ENCODE assay signal across 23 cellular contexts in the genomic region with DNA sequence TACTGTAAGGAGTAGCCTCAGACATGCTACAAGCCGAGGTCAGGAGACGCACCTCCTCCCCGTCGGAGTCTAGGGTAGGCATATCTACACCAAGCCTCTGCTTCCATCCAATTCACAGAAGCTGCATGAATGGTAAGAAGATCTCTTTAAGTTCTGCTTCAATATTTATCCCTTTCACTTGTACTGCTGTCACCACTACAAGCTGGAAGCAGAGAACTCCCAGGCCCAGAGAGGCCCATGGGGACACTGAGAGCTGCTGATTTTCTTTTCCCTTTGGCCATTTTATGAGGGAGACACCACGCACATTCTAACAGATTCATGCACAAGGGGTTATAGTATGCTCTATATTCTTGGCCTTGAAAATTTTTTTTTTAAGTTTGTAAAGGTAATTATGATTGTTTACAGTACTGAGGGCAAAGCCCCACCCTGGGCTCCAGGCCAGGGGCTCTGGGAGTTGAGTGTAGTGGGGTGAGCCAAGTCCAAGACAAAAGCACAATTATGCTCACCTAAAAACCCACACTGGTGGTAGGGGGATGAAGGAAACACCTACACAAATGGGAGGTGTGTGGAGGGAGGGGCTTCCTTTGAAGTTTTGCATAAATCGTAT.
DNase-seq lines count a peak whose midpoint lies in the region; ATAC-seq, FAIRE-seq and TF ChIP-seq lines count a peak whose summit lies in the region.
"Had no signal": no experiment of that assay in that cellular context is flagged by ENCODE, and none has a peak within 500 bp of the region (broad histone marks: within the 10 kb centered on the region; RNA-seq: fewer than 3 reads in every experiment).

No MANE protein-coding gene starts in this region.

- intact Hi-C loops in Right ventricle myocardium superior (cut with DNase I), result no loop called here

- H3K9ac ChIP-seq in H1 (replicated peaks in 1 of 4; ENCODE audit: extremely low read depth in 1 of 4, low read depth in 3 of 4, low read length in 3 of 4), result no peak overlapping the region

- H3K9me3 ChIP-seq in right atrium auricular region (no peaks in the 10 kb centered on the region), H1 (ENCODE audit: insufficient read depth in 2 of 2, low read depth in 1 of 2, low read length in 1 of 2) (no peaks in the 10 kb centered on the region), suprapubic skin (no peaks in the 10 kb centered on the region)
- H3K9me3 ChIP-seq: ovary had no signal

- H2AFZ ChIP-seq in H1 (ENCODE audit: low read length), result 0 out of 2 replicates have a peak overlapping the region, but pooled peaks have one; percentile 39
- H2AFZ ChIP-seq: PC-9 had no signal

- H2BK120ac ChIP-seq in H1 (replicated peaks; ENCODE audit: low read depth, low read length), result peak overlapping the region; percentile 89

- DNase-seq in Right ventricle myocardium superior (no peak), right atrium auricular region (ENCODE audit: low spot score) (no peak), NCI-H146 (lab: John Stamatoyannopoulos, UW) (peak; percentile 40), H1 (ENCODE audit: low read depth in 1 of 2, low spot score in 2 of 2) (peak in 1 of 2 experiments; percentile 24), suprapubic skin (ENCODE audit: low spot score in 2 of 2) (no peak), SIG-M5 (lab: John Stamatoyannopoulos, UW) (no peak), ecto neural progenitor cell (ENCODE audit: low spot score) (no peak)
- DNase-seq in stimulated activated CD4-positive, alpha-beta T cell treated with anti-CD3 and anti-CD28 coated beads, Interleukin-4, amount 100 ng/mL, for 1 hour, result no peak
- DNase-seq: ACHN; activated CD4-positive, alpha-beta T cell treated with anti-CD3 and anti-CD28 coated beads, Interleukin-2, amount 50 U/mL, for 1 hour; brain microvascular endothelial cell; DMS 273 treated with DMSO at 0.1 percent for 48 hours; foreskin keratinocyte; hippocampal formation; Kasumi-1; mammary epithelial cell; naive thymus-derived CD8-positive, alpha-beta T cell; NCI-H2171; NCI-H526; ovary; PC-9; T-helper 17 cell had no signal

- peak; percentile 61 for ATAC-seq in Right ventricle myocardium superior (ENCODE audit: poor library complexity)
- ATAC-seq: naive thymus-derived CD8-positive, alpha-beta T cell; T-helper 17 cell had no signal

- H3K23ac ChIP-seq in H1 (ENCODE audit: insufficient read length), result no peak overlapping the region

- H3K36me3 ChIP-seq in right atrium auricular region, result no peaks in the 10 kb centered on the region
- H3K36me3 ChIP-seq in H1 (ENCODE audit: control insufficient read depth in 2 of 4, insufficient read depth in 4 of 4, low read length in 3 of 4), result no peaks in the 10 kb centered on the region
- no peaks in the 10 kb centered on the region for H3K36me3 ChIP-seq in suprapubic skin
- H3K36me3 ChIP-seq: brain microvascular endothelial cell, ovary had no signal

- H4K8ac ChIP-seq in H1 (ENCODE audit: extremely low read depth, insufficient read depth, low read length), result no peak overlapping the region

- no peak for TF ChIP-seq CTCF in right atrium auricular region (IDR thresholded peaks at IDR 0.05)
- no peak for TF ChIP-seq CTCF in H1 (IDR thresholded peaks at IDR 0.05; ENCODE audit: control extremely low read depth in 1 of 3, insufficient read depth in 1 of 3, low read depth in 1 of 3, low read length in 3 of 3)
- TF ChIP-seq CTCF in suprapubic skin (IDR thresholded peaks at IDR 0.05), result no peak

- no peaks in the 10 kb centered on the region; the same call in 1 of the 2 replicates for H3K23me2 ChIP-seq in H1 (ENCODE audit: low read depth, low read length)

- no peak overlapping the region for H3K56ac ChIP-seq in H1 (replicated peaks; ENCODE audit: insufficient read length, low read depth, low read length)

- H4K20me1 ChIP-seq in H1 (replicated peaks in 1 of 2; ENCODE audit: control insufficient read depth in 1 of 2, insufficient read depth in 2 of 2, low read length in 2 of 2), result no peaks in the 10 kb centered on the region

- H3K79me2 ChIP-seq in H1 (ENCODE audit: control insufficient read depth in 1 of 2, insufficient read depth in 2 of 2, low read length in 2 of 2), result no peaks in the 10 kb centered on the region

- H3K4me3 ChIP-seq in right atrium auricular region (no peak overlapping the region), H1 (ENCODE audit: extremely low read depth in 1 of 4, insufficient read depth in 2 of 4, low read depth in 3 of 4, low read length in 4 of 4) (no peak overlapping the region), suprapubic skin (no peak overlapping the region)
- H3K4me3 ChIP-seq: ovary, PC-9 had no signal

- TF ChIP-seq POLR2A in H1 (IDR thresholded peaks at IDR 0.05; ENCODE audit: control extremely low read depth in 1 of 2, low read depth in 2 of 2, low read length in 2 of 2) (no peak), suprapubic skin (IDR thresholded peaks at IDR 0.05) (no peak)

- POLR2A ChIA-PET in H1 (lab: Charles Lee; ENCODE audit: partially characterized antibody), result interaction anchor here (4.1 kb wide), 1 partner anchor 18 kb away, joined by 20 read pairs; no protein-coding TSS in a partner anchor

- FAIRE-seq in H1 (lab: Jason Lieb, UNC), result no peak
- FAIRE-seq: islet of Langerhans had no signal

- H3K27me3 ChIP-seq in right atrium auricular region (no peaks in the 10 kb centered on the region), H1 (replicated peaks in 1 of 4; ENCODE audit: control insufficient read depth in 3 of 4, extremely low read depth in 1 of 4, insufficient read depth in 3 of 4, low read length in 3 of 4) (no peaks in the 10 kb centered on the region), suprapubic skin (no peaks in the 10 kb centered on the region)
- H3K27me3 ChIP-seq: brain microvascular endothelial cell, foreskin keratinocyte, ovary had no signal

- no peaks in the 10 kb centered on the region for H3K4me1 ChIP-seq in right atrium auricular region
- H3K4me1 ChIP-seq in H1 (replicated peaks in 1 of 4; ENCODE audit: control insufficient read depth in 3 of 4, insufficient read depth in 4 of 4, low read length in 3 of 4), result peaks cover 5 to 19% (median 13%) of the 10 kb centered on the region in 4 experiments; a peak in 5 of 7 replicates
- H3K4me1 ChIP-seq in suprapubic skin, result peaks cover 15% of the 10 kb centered on the region
- H3K4me1 ChIP-seq: foreskin keratinocyte had no signal

- peak overlapping the region; percentile 79; the same call in 1 of the 2 replicates for H3K18ac ChIP-seq in H1 (ENCODE audit: extremely low read depth, low read length)

- H3K27ac ChIP-seq in right atrium auricular region, result no peak overlapping the region
- peak overlapping the region; percentile 29; the same call in 1 of the 2 replicates for H3K27ac ChIP-seq in H1 (ENCODE audit: low read depth, low read length)
- peak overlapping the region; percentile 81 for H3K27ac ChIP-seq in suprapubic skin
- H3K27ac ChIP-seq: brain microvascular endothelial cell, foreskin keratinocyte, ovary, PC-9 had no signal

- peak overlapping the region; percentile 50; the same call in 1 of the 2 replicates for H2BK5ac ChIP-seq in H1 (ENCODE audit: low read depth, low read length)

- peak overlapping the region; percentile 4 for H3K4ac ChIP-seq in H1 (replicated peaks; ENCODE audit: insufficient read length, low read depth, low read length)

- peak overlapping the region; percentile 56 for H3K14ac ChIP-seq in H1 (ENCODE audit: insufficient read length)

- H3K4me2 ChIP-seq in H1 (ENCODE audit: insufficient read depth in 1 of 2, low read depth in 2 of 2, low read length in 2 of 2), result no peak overlapping the region

- H2BK12ac ChIP-seq in H1 (ENCODE audit: low read depth, low read length), result peak overlapping the region; percentile 45; the same call in 1 of the 2 replicates

- H4K5ac ChIP-seq in H1 (ENCODE audit: insufficient read length, low read depth, low read length), result peak overlapping the region; percentile 56

- CTCF ChIA-PET in H1 (lab: Charles Lee; ENCODE audit: partially characterized antibody), result interaction anchor here (1.0 to 4.4 kb wide), 2 partner anchors 12 to 86 kb away, joined by 3 to 20 read pairs; no protein-coding TSS in a partner anchor

- 91% methylated on average over 6 of the region's 6 CpGs; no CpG with 5 or more reads in 1 of the 2 experiments for WGBS in H1 (ENCODE audit: extremely low coverage in 1 of 2, insufficient coverage in 1 of 2, insufficient read length in 1 of 2, insufficient replicate concordance in 2 of 2, low coverage in 1 of 2, low lambda C conversion rate in 2 of 2, missing lambda C conversion rate in 1 of 2), 2 experiments
- WGBS in suprapubic skin, result 86% methylated on average over 6 of the region's 6 CpGs

- no peak for TF ChIP-seq RAD21 in H1 (IDR thresholded peaks at IDR 0.05 in 1 of 2, conservative IDR thresholded peaks at IDR 0.05 in 1 of 2; ENCODE audit: low read depth in 2 of 2, low read length in 2 of 2)

- no peak overlapping the region for H2AK5ac ChIP-seq in H1 (ENCODE audit: low read depth, low read length)

- H4K91ac ChIP-seq in H1 (replicated peaks; ENCODE audit: insufficient read length, low read length), result peak overlapping the region; percentile 92

- 0 out of 2 replicates have a peak overlapping the region, but pooled peaks have one; percentile 23 for H2BK15ac ChIP-seq in H1 (ENCODE audit: low read length)

- no peaks in the 10 kb centered on the region for H3K79me1 ChIP-seq in H1 (ENCODE audit: low read depth, low read length)

- TF ChIP-seq EP300 in H1 (IDR thresholded peaks at IDR 0.05; ENCODE audit: borderline replicate concordance in 1 of 2, low read depth in 2 of 2, low read length in 2 of 2) (no peak), suprapubic skin (IDR thresholded peaks at IDR 0.05) (no peak)

- H2BK20ac ChIP-seq in H1 (ENCODE audit: low read length), result peak overlapping the region; percentile 27

TF ChIP-seq in H1, 55 proteins besides CTCF, POLR2A, EP300 and RAD21:
- TF ChIP-seq BCL11A (IDR thresholded peaks at IDR 0.05; ENCODE audit: low read depth in 2 of 2, low read length in 2 of 2), result no peak
- no peak for TF ChIP-seq GABPA (IDR thresholded peaks at IDR 0.05; ENCODE audit: borderline replicate concordance, insufficient read depth, low read length)
- no peak for TF ChIP-seq CREB1 (IDR thresholded peaks at IDR 0.05)
- TF ChIP-seq BACH1 (IDR thresholded peaks at IDR 0.05; ENCODE audit: low read length), result no peak
- no peak for TF ChIP-seq KDM4A (IDR thresholded peaks at IDR 0.05; ENCODE audit: low read depth, low read length, severe bottlenecking)
- TF ChIP-seq SAP30 (IDR thresholded peaks at IDR 0.05; ENCODE audit: insufficient read depth, insufficient replicate concordance, low read length), result no peak
- no peak for TF ChIP-seq POU5F1 (IDR thresholded peaks at IDR 0.05; ENCODE audit: low read depth, low read length)

Comparison
In these comparisons a context has a peak if more than half of its experiments do, and no peak if none do; other contexts are left out.
1. H3K27ac ChIP-seq: peak in H1 (single experiment) and suprapubic skin (single experiment); none in right atrium auricular region (0 of 2).